ENCODE assay signal across 19 cellular contexts in genomic region chr5:5005351-5005750, GRCh38.
DNase-seq lines count a peak whose midpoint lies in the region; ATAC-seq and TF ChIP-seq lines count a peak whose summit lies in the region.
"Had no signal": no experiment of that assay in that cellular context is flagged by ENCODE, and none has a peak within 500 bp of the region (broad histone marks: within the 10 kb centered on the region; RNA-seq: fewer than 3 reads in every experiment).

No MANE protein-coding gene starts in this region.

- POLR2A ChIA-PET in MCF 10A (lab: Yijun Ruan, JAX), result no interaction called here
- POLR2A ChIA-PET in activated CD4-positive, alpha-beta T cell treated with anti-CD3 and anti-CD28 coated beads, Interleukin-2, amount 10 ng/mL, durations not matched to agents 7 days and 5 days (lab: Charles Lee), result no interaction called here

- H3K36me3 ChIP-seq in breast epithelium (no peaks in the 10 kb centered on the region), neuronal stem cell (replicated peaks in 1 of 2; ENCODE audit: control insufficient read depth in 2 of 2, insufficient read depth in 2 of 2, low read length in 2 of 2) (no peaks in the 10 kb centered on the region)
- H3K36me3 ChIP-seq: BE2C; BLaER1 treated with 17β-estradiol and CSF1 and Interleukin-3, amounts not matched to agents 10 nM and 100 nM had no signal

- H2BK12ac ChIP-seq in neuronal stem cell (ENCODE audit: low read length), result peak overlapping the region; percentile 22

- H3K4me2 ChIP-seq in neuronal stem cell (ENCODE audit: insufficient read depth, low read length, poor library complexity, severe bottlenecking), result no peak overlapping the region
- H3K4me2 ChIP-seq: A549; BLaER1 treated with 17β-estradiol and CSF1 and Interleukin-3, amounts not matched to agents 10 nM and 100 nM had no signal

- H3K23ac ChIP-seq in neuronal stem cell (ENCODE audit: low read depth, low read length, poor library complexity), result no peak overlapping the region

- H3K4me3 ChIP-seq in breast epithelium (no peak overlapping the region), neuronal stem cell (ENCODE audit: low read length in 2 of 2) (no peak overlapping the region)
- H3K4me3 ChIP-seq: A549; BLaER1 treated with 17β-estradiol and CSF1 and Interleukin-3, amounts not matched to agents 10 nM and 100 nM had no signal

- H3K9me3 ChIP-seq in breast epithelium, result no peaks in the 10 kb centered on the region
- no peaks in the 10 kb centered on the region for H3K9me3 ChIP-seq in neuronal stem cell (replicated peaks in 1 of 2; ENCODE audit: control insufficient read depth in 2 of 2, insufficient read depth in 1 of 2, low read depth in 1 of 2, low read length in 2 of 2)
- H3K9me3 ChIP-seq: A549, BE2C had no signal

- H3K4me1 Mint-ChIP-seq in MCF 10A (ENCODE audit: insufficient read depth, unreplicated experiment), result peaks cover 11% of the 10 kb centered on the region
- H3K4me1 Mint-ChIP-seq in activated CD4-positive, alpha-beta T cell treated with anti-CD3 and anti-CD28 coated beads, Interleukin-2, amount 10 ng/mL, durations not matched to agents 7 days and 5 days, result no peaks in the 10 kb centered on the region
- H3K4me1 Mint-ChIP-seq: CD14-positive monocyte; CD8-positive, alpha-beta memory T cell had no signal

- H3K79me1 ChIP-seq in neuronal stem cell (ENCODE audit: low read depth, low read length), result no peaks in the 10 kb centered on the region

- no peak overlapping the region for H3K27ac Mint-ChIP-seq in MCF 10A (ENCODE audit: low read depth, unreplicated experiment)
- H3K27ac Mint-ChIP-seq in activated CD4-positive, alpha-beta T cell treated with anti-CD3 and anti-CD28 coated beads, Interleukin-2, amount 10 ng/mL, durations not matched to agents 7 days and 5 days, result no peak overlapping the region
- H3K27ac Mint-ChIP-seq: CD14-positive monocyte; CD4-positive, alpha-beta T cell; CD8-positive, alpha-beta memory T cell had no signal

- H3K9me3 Mint-ChIP-seq in MCF 10A (ENCODE audit: unreplicated experiment), result no peaks in the 10 kb centered on the region
- H3K9me3 Mint-ChIP-seq in activated CD4-positive, alpha-beta T cell treated with anti-CD3 and anti-CD28 coated beads, Interleukin-2, amount 10 ng/mL, durations not matched to agents 7 days and 5 days, result peaks cover 2% of the 10 kb centered on the region

- no peak overlapping the region for H2BK120ac ChIP-seq in neuronal stem cell (ENCODE audit: low read depth, low read length)

- BruUV-seq in MCF 10A (replicated peaks; lab: Mats Ljungman, UMichigan), result no TSS peak

- no peak overlapping the region for H3K4ac ChIP-seq in neuronal stem cell (ENCODE audit: low read length)

- DNase-seq in MCF 10A (ENCODE audit: unreplicated experiment) (peak; percentile 40), breast epithelium (ENCODE audit: low spot score in 2 of 2) (no peak), RPMI7951 (ENCODE audit: low read depth) (peak; percentile 78), neuronal stem cell (ENCODE audit: low spot score) (no peak)
- DNase-seq in activated CD4-positive, alpha-beta T cell treated with anti-CD3 and anti-CD28 coated beads, Interleukin-2, amount 10 ng/mL, durations not matched to agents 7 days and 5 days, result no peak
- DNase-seq: ACHN; AML-193; BE2C; CD4-positive, alpha-beta T cell; CD8-positive, alpha-beta memory T cell; DMS53; DMS79 treated with DMSO at 0.1 percent for 48 hours; H7; HCEC 1CT had no signal

- peaks cover 6% of the 10 kb centered on the region for H3K36me3 Mint-ChIP-seq in MCF 10A (ENCODE audit: insufficient read depth, unreplicated experiment)
- no peaks in the 10 kb centered on the region for H3K36me3 Mint-ChIP-seq in activated CD4-positive, alpha-beta T cell treated with anti-CD3 and anti-CD28 coated beads, Interleukin-2, amount 10 ng/mL, durations not matched to agents 7 days and 5 days (ENCODE audit: low read depth)
- H3K36me3 Mint-ChIP-seq: CD14-positive monocyte; CD8-positive, alpha-beta memory T cell had no signal

- no peak overlapping the region for H3K9ac ChIP-seq in neuronal stem cell (ENCODE audit: low read depth, low read length, poor library complexity)
- H3K9ac ChIP-seq: BLaER1 treated with 17β-estradiol and CSF1 and Interleukin-3, amounts not matched to agents 10 nM and 100 nM had no signal

- H3K4me1 ChIP-seq in breast epithelium (no peaks in the 10 kb centered on the region), neuronal stem cell (ENCODE audit: control insufficient read depth in 2 of 2, insufficient read depth in 1 of 2, low read depth in 1 of 2, low read length in 2 of 2) (no peaks in the 10 kb centered on the region)
- H3K4me1 ChIP-seq: A549, BE2C had no signal

- H2AFZ ChIP-seq in neuronal stem cell (ENCODE audit: low read length), result no peak overlapping the region

- no peaks in the 10 kb centered on the region for H3K27me3 Mint-ChIP-seq in MCF 10A (ENCODE audit: insufficient read depth, unreplicated experiment)
- H3K27me3 Mint-ChIP-seq in activated CD4-positive, alpha-beta T cell treated with anti-CD3 and anti-CD28 coated beads, Interleukin-2, amount 10 ng/mL, durations not matched to agents 7 days and 5 days, result no peaks in the 10 kb centered on the region
- H3K27me3 Mint-ChIP-seq: CD4-positive, alpha-beta T cell had no signal

- TF ChIP-seq CTCF in MCF 10A (IDR thresholded peaks at IDR 0.05; ENCODE audit: unreplicated experiment) (no peak), breast epithelium (IDR thresholded peaks at IDR 0.05) (no peak)

- H3K27me3 ChIP-seq in breast epithelium, result no peaks in the 10 kb centered on the region
- no peaks in the 10 kb centered on the region for H3K27me3 ChIP-seq in neuronal stem cell (ENCODE audit: control insufficient read depth in 3 of 3, insufficient read depth in 3 of 3, low read depth in 1 of 3, low read length in 3 of 3)
- H3K27me3 ChIP-seq: BE2C; BLaER1 treated with 17β-estradiol and CSF1 and Interleukin-3, amounts not matched to agents 10 nM and 100 nM had no signal

- H4K91ac ChIP-seq in neuronal stem cell (ENCODE audit: low read depth, low read length, poor library complexity), result no peak overlapping the region

- no peak overlapping the region for H3K18ac ChIP-seq in neuronal stem cell (ENCODE audit: low read length)

- H4K8ac ChIP-seq in neuronal stem cell (ENCODE audit: low read depth, low read length), result no peak overlapping the region

- no peak overlapping the region for H3K4me3 Mint-ChIP-seq in MCF 10A (ENCODE audit: unreplicated experiment)
- no peak overlapping the region for H3K4me3 Mint-ChIP-seq in activated CD4-positive, alpha-beta T cell treated with anti-CD3 and anti-CD28 coated beads, Interleukin-2, amount 10 ng/mL, durations not matched to agents 7 days and 5 days
- H3K4me3 Mint-ChIP-seq: CD14-positive monocyte; CD4-positive, alpha-beta T cell; CD8-positive, alpha-beta memory T cell had no signal

- H2AK5ac ChIP-seq in neuronal stem cell (ENCODE audit: low read depth, low read length), result no peak overlapping the region

- H2BK5ac ChIP-seq in neuronal stem cell (ENCODE audit: low read length), result no peak overlapping the region

- WGBS in neuronal stem cell (ENCODE audit: extremely low coverage in 2 of 2, insufficient read length in 2 of 2, insufficient replicate concordance in 1 of 2), 2 donors, result no CpG with 5 or more reads among the region's 3 CpGs

- no peak for TF ChIP-seq POLR2A in breast epithelium (IDR thresholded peaks at IDR 0.05)

- no peak overlapping the region for H3K14ac ChIP-seq in neuronal stem cell (ENCODE audit: low read length)

- H3K27ac ChIP-seq in breast epithelium (no peak overlapping the region), neuronal stem cell (replicated peaks; ENCODE audit: low read length) (no peak overlapping the region)
- H3K27ac ChIP-seq: 22Rv1; A549; BLaER1 treated with 17β-estradiol and CSF1 and Interleukin-3, amounts not matched to agents 10 nM and 100 nM had no signal

- intact Hi-C loops in MCF 10A (cut with micrococcal nuclease) (no loop called here), breast epithelium (cut with DNase I; ENCODE audit: low total_unique reads) (no loop called here)

- CTCF ChIA-PET in MCF 10A (lab: Yijun Ruan, JAX), result interaction anchor here (0.6 kb wide), 1 partner anchor 134 kb away, joined by 3 read pairs; no protein-coding TSS in a partner anchor
- CTCF ChIA-PET in activated CD4-positive, alpha-beta T cell treated with anti-CD3 and anti-CD28 coated beads, Interleukin-2, amount 10 ng/mL, durations not matched to agents 7 days and 5 days (lab: Charles Lee), result no interaction called here

- no peak for ATAC-seq in HG02571 (IDR thresholded peaks at IDR 0.05; ENCODE audit: unreplicated experiment)
- ATAC-seq: A549 had no signal

- no peak overlapping the region for H2BK15ac ChIP-seq in neuronal stem cell (ENCODE audit: low read length)

Comparison
In these comparisons a context has a peak if more than half of its experiments do, and no peak if none do; other contexts are left out.
1. DNase-seq: peak in MCF 10A (single experiment) and RPMI7951 (single experiment); none in breast epithelium (0 of 2), neuronal stem cell (single experiment) and activated CD4-positive, alpha-beta T cell treated with anti-CD3 and anti-CD28 coated beads, Interleukin-2, amount 10 ng/mL, durations not matched to agents 7 days and 5 days (single experiment).